ENCODE assay signal across 1 cellular context in the genomic region with DNA sequence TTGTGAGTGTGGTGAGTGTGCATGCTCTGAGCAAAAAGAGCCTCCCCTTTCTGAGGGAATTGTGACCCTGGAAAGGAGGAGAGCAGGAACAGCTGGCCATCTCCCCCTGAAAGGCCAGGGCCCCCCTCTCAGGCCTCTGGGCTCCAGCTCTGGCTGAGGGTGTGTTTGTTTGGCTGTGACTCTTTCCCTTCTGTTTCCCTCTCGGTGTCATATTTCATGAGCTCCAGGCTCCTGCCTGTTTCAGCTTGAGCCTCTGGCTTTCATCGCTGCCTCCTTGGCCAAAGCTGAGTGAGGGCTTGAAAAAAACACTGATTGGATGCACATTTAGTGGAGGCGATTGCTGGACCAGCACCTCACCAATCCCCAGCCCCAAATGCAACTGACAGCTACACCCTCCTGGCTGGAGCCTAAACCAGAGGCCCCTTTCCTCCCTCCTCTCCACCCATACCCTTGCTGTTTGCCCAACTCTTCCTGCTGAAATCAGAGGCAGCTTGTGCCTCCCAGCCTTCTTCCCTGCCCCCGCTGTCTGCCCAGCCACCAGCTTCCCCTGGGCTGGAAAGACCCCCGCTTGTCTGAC.
TF ChIP-seq lines count a peak whose summit lies in the region.

No MANE protein-coding gene starts in this region.

TF ChIP-seq in SK-N-SH, 30 proteins besides CTCF, POLR2A, EP300 and RAD21 (continued from another document):
- TF ChIP-seq USF1 (IDR thresholded peaks at IDR 0.05; ENCODE audit: borderline replicate concordance, low read depth) (no peak), FOXJ3 (CRISPR knock-in tag; IDR thresholded peaks at IDR 0.05) (no peak), POLR2AphosphoS5 (IDR thresholded peaks at IDR 0.05; ENCODE audit: low read depth, low read length) (no peak; the same call in 1 of the 2 replicates), SIN3A (IDR thresholded peaks at IDR 0.05; ENCODE audit: borderline replicate concordance, low read depth, low read length) (peak; percentile 65; the same call in 1 of the 2 replicates), RCOR1 (IDR thresholded peaks at IDR 0.05; ENCODE audit: low read length) (peak; percentile 72)
- TF ChIP-seq, protein P1, sequence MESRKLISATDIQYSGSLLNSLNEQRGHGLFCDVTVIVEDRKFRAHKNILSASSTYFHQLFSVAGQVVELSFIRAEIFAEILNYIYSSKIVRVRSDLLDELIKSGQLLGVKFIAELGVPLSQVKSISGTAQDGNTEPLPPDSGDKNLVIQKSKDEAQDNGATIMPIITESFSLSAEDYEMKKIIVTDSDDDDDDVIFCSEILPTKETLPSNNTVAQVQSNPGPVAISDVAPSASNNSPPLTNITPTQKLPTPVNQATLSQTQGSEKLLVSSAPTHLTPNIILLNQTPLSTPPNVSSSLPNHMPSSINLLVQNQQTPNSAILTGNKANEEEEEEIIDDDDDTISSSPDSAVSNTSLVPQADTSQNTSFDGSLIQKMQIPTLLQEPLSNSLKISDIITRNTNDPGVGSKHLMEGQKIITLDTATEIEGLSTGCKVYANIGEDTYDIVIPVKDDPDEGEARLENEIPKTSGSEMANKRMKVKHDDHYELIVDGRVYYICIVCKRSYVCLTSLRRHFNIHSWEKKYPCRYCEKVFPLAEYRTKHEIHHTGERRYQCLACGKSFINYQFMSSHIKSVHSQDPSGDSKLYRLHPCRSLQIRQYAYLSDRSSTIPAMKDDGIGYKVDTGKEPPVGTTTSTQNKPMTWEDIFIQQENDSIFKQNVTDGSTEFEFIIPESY (IDR thresholded peaks at IDR 0.05; ENCODE audit: borderline replicate concordance, low read depth): no peak
- TF ChIP-seq, protein P2, sequence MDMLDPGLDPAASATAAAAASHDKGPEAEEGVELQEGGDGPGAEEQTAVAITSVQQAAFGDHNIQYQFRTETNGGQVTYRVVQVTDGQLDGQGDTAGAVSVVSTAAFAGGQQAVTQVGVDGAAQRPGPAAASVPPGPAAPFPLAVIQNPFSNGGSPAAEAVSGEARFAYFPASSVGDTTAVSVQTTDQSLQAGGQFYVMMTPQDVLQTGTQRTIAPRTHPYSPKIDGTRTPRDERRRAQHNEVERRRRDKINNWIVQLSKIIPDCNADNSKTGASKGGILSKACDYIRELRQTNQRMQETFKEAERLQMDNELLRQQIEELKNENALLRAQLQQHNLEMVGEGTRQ (IDR thresholded peaks at IDR 0.05; ENCODE audit: borderline replicate concordance, low read depth, low read length): no peak
